ENCODE assay signal across 7 cellular contexts in the genomic region with DNA sequence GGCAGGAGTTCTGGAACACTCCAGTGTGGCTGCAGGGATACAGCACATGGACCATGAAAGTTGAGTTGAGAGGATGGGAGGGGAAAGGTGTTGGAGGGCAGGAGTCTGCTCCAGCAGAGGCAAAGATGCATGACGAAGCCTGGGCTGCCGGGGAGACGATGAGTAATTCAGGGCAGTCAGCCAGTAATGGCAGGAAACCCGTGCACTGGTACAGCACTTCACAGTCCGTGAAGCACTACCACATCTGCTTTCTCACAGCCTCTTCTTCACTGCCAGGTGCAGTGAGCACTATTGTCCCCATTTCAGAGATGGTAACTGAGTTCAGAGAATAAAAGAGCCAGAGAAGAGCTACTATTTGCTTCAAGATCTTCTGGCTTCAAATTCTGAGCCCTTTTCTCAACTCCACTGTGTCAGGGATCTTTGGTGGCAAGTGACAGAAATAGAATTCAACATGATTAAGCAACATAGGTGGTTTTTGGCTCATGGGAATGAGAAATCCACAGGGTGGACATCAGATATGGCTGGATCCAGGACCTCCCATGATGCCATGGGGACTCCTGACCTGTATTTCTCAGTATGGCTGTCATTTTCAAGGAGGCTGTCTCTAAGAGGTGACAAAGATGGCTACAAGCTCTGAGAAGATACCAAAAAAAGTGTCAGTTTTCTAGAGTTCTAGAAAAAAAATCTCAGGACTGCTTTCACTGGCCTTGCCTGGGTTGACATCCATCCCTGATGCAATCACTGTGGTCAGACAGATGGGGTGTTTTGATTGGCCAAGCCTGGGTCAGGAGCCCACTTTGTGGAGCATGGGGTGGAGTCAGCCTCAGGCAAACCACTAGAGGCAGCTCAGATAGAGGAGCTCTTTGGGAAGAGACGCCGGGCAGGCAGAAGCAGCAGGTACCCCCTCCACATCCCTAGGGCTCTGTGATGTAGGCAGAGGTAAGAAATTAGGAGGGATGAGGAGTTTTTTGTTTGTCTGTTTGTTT. TPM values are rescaled to one million over a fixed set of nuclear protein-coding genes. Genes with fewer than 3 reads are reported as not detected.
DNase-seq lines count a peak whose midpoint lies in the region; ATAC-seq, FAIRE-seq and TF ChIP-seq lines count a peak whose summit lies in the region.

No MANE protein-coding gene starts in this region.

- TF ChIP-seq CTCF in astrocyte of the cerebellum (IDR thresholded peaks at IDR 0.05; ENCODE audit: low read depth, low read length, missing control alignments) (no peak), transverse colon (IDR thresholded peaks at IDR 0.05) (no peak)

- H3K79me2 ChIP-seq in mesendoderm (ENCODE audit: control insufficient read depth, insufficient read depth, low read length) = no peaks in the 10 kb centered on the region

- no peak overlapping the region for H2BK120ac ChIP-seq in mesendoderm (ENCODE audit: low read depth, low read length)

- H3K4me3 ChIP-seq in astrocyte of the cerebellum (ENCODE audit: low read depth, low read length) (no peak overlapping the region), mesendoderm (ENCODE audit: low read length) (no peak overlapping the region), transverse colon (no peak overlapping the region)

- no peak overlapping the region for H2BK5ac ChIP-seq in mesendoderm (ENCODE audit: low read length)

- WGBS in mesendoderm (ENCODE audit: extremely low coverage, insufficient coverage, low lambda C conversion rate) = no CpG with 5 or more reads among the region's 7 CpGs
- WGBS in transverse colon (ENCODE audit: low coverage in 1 of 2), 2 donors = 24% methylated on average over 7 of the region's 7 CpGs; no CpG with 5 or more reads in 1 of the 2 donors

- intact Hi-C loops in transverse colon (cut with DNase I; ENCODE audit: low total_unique reads) = no loop called here

- no peak overlapping the region for H4K5ac ChIP-seq in mesendoderm (ENCODE audit: low read length)

- DNase-seq in GM12891 (ENCODE audit: insufficient read length, low spot score) (peak; percentile 57), T-helper 2 cell (peak in 4 of 5 experiments; percentile 52 to 93 (median 64)), astrocyte of the cerebellum (ENCODE audit: low read depth) (peak; percentile 73), mesendoderm (peak; percentile 73), transverse colon (peak; percentile 38)

- no peaks in the 10 kb centered on the region for H3K36me3 ChIP-seq in mesendoderm (ENCODE audit: control insufficient read depth, insufficient read depth, low read length)
- H3K36me3 ChIP-seq in transverse colon = no peaks in the 10 kb centered on the region

- TF ChIP-seq RAD21 in Ishikawa (IDR thresholded peaks at IDR 0.05; ENCODE audit: low read depth) = no peak

- no peak overlapping the region for H2BK15ac ChIP-seq in mesendoderm (replicated peaks; ENCODE audit: low read depth)

- H3K4me1 ChIP-seq in mesendoderm (ENCODE audit: control insufficient read depth, low read depth, low read length) (no peaks in the 10 kb centered on the region), transverse colon (no peaks in the 10 kb centered on the region)

- peak; percentile 65 for ATAC-seq in GM21737 (IDR thresholded peaks at IDR 0.05; ENCODE audit: unreplicated experiment)

- peak; percentile 79 for TF ChIP-seq POLR2A in GM12891 (IDR thresholded peaks at IDR 0.05; ENCODE audit: low read depth, low read length)
- TF ChIP-seq POLR2A in transverse colon (IDR thresholded peaks at IDR 0.05) = no peak

- no peak overlapping the region for H3K4ac ChIP-seq in mesendoderm (ENCODE audit: low read depth, low read length)

- no peak for TF ChIP-seq EP300 in Ishikawa (IDR thresholded peaks at IDR 0.05; ENCODE audit: borderline replicate concordance)
- no peak for TF ChIP-seq EP300 in transverse colon (IDR thresholded peaks at IDR 0.05; ENCODE audit: low read depth)

- H3K79me1 ChIP-seq in mesendoderm (ENCODE audit: low read length) = no peaks in the 10 kb centered on the region

- H3K18ac ChIP-seq in mesendoderm (ENCODE audit: low read length) = no peak overlapping the region

- H3K56ac ChIP-seq in mesendoderm (ENCODE audit: low read length) = no peak overlapping the region

- no peak overlapping the region for H3K23ac ChIP-seq in mesendoderm (ENCODE audit: low read length)

- peak; percentile 100 for FAIRE-seq in GM12891 (lab: Jason Lieb, UNC)

- peaks cover 17 to 19% of the 10 kb centered on the region in 2 donors for H3K9me3 ChIP-seq in transverse colon

- no peaks in the 10 kb centered on the region for H3K27me3 ChIP-seq in mesendoderm (ENCODE audit: insufficient read depth, low read length, poor library complexity)
- no peaks in the 10 kb centered on the region for H3K27me3 ChIP-seq in transverse colon

- in situ Hi-C loops in astrocyte of the cerebellum (cut with HindIII; ENCODE audit: low sequenced_read_pairs) (no loop called here), transverse colon (cut with MboI; ENCODE audit: low pct_ligation_motif_present in 1 of 4, low pct_unique_long_range_greater_than_20kb in 1 of 4, low sequenced_read_pairs in 3 of 4) (no loop called here)

- H3K27ac ChIP-seq in mesendoderm (ENCODE audit: low read depth, low read length) (no peak overlapping the region), transverse colon (no peak overlapping the region)

- H4K8ac ChIP-seq in mesendoderm (ENCODE audit: low read depth, low read length) = no peak overlapping the region

- H3K9ac ChIP-seq in mesendoderm (ENCODE audit: low read length) = no peak overlapping the region

- no peak overlapping the region for H2AK5ac ChIP-seq in mesendoderm (ENCODE audit: low read length)

- no peak overlapping the region for H3K4me2 ChIP-seq in mesendoderm (ENCODE audit: low read length)

TF ChIP-seq in GM12891, 5 proteins besides CTCF, POLR2A, EP300 and RAD21:
- TF ChIP-seq POU2F2 (IDR thresholded peaks at IDR 0.05; ENCODE audit: low read depth, low read length) (peak; percentile 84), POLR2AphosphoS5 (IDR thresholded peaks at IDR 0.05; ENCODE audit: low read depth, low read length) (peak; percentile 87), TAF1 (IDR thresholded peaks at IDR 0.05; ENCODE audit: low read depth, low read length) (no peak), SPI1 (IDR thresholded peaks at IDR 0.05; ENCODE audit: low read depth, low read length) (peak; percentile 77), PAX5 (IDR thresholded peaks at IDR 0.05; ENCODE audit: insufficient read depth, low read length, severe bottlenecking) (peak; percentile 96)

TF ChIP-seq in Ishikawa, 13 proteins besides CTCF, POLR2A, EP300 and RAD21:
- no peak for TF ChIP-seq CEBPB (IDR thresholded peaks at IDR 0.05)
- TF ChIP-seq, protein P1, sequence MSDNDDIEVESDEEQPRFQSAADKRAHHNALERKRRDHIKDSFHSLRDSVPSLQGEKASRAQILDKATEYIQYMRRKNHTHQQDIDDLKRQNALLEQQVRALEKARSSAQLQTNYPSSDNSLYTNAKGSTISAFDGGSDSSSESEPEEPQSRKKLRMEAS (IDR thresholded peaks at IDR 0.05) = peak; percentile 51; the same call in 1 of the 2 replicates
- 0 out of 2 replicates have a peak, but pooled peaks have one; percentile 30 for TF ChIP-seq TCF12 (IDR thresholded peaks at IDR 0.05; ENCODE audit: low read depth)
- TF ChIP-seq NFIC (IDR thresholded peaks at IDR 0.05) = peak; percentile 58

RNA-seq across cellular contexts. Expression of a gene that starts 24.7 kb away (rescaled TPM):
- polyA plus RNA-seq in GM12891 (2012; ENCODE audit: low read depth, missing spikeins) = 39.6 TPM
- 0.52 TPM for polyA plus RNA-seq in mesendoderm (2013, experiment 1 of 2)
- polyA plus RNA-seq in mesendoderm (2013, experiment 2 of 2) = 0.63 TPM
- 1 to 10 TPM in 1 of 4 donors, under 1 TPM in 2, not detected in 1; 0.20 to 1.1 (median 0.27) TPM for total RNA-seq in transverse colon
